Comparison of ENCODE assay signal across 15 cellular contexts in genomic region chr18:59273936-59274928, GRCh38. TPM values are rescaled to one million over a fixed set of nuclear protein-coding genes. Genes with fewer than 3 reads are reported as not detected.
DNase-seq lines count a peak whose midpoint lies in the region; ATAC-seq and TF ChIP-seq lines count a peak whose summit lies in the region.
"Had no signal": no experiment of that assay in that cellular context is flagged by ENCODE, and none has a peak within 500 bp of the region (broad histone marks: within the 10 kb centered on the region; RNA-seq: fewer than 3 reads in every experiment).

No MANE protein-coding gene starts in this region.

- DNase-seq in A673 (ENCODE audit: low spot score) (no peak), GM20000 (ENCODE audit: low spot score) (peak; percentile 24), endothelial cell (ENCODE audit: low spot score) (no peak), neural crest cell (ENCODE audit: low read depth, low spot score) (no peak), NOMO-1 (lab: John Stamatoyannopoulos, UW; ENCODE audit: unreplicated experiment in 2 of 2) (no peak), HuH-7 (ENCODE audit: low spot score) (no peak)
- DNase-seq in stimulated activated CD4-positive, alpha-beta T cell treated with anti-CD3 and anti-CD28 coated beads, Interleukin-15, amount 100 ng/mL, for 24 hours = no peak
- DNase-seq: head of caudate nucleus, Kasumi-1, NCI-H187 treated with DMSO at 0.1 percent for 48 hours had no signal

- TF ChIP-seq CTCF in A673 (conservative IDR thresholded peaks at IDR 0.05; ENCODE audit: low read depth, low read length) = no peak
- no peak for TF ChIP-seq CTCF in GM20000 (IDR thresholded peaks at IDR 0.05; ENCODE audit: extremely low read depth, missing control alignments)
- no peak for TF ChIP-seq CTCF in endothelial cell (IDR thresholded peaks at IDR 0.05; ENCODE audit: unreplicated experiment)
- no peak for TF ChIP-seq CTCF in neural crest cell (conservative IDR thresholded peaks at IDR 0.05)

- H3K4me1 Mint-ChIP-seq in endothelial cell (ENCODE audit: unreplicated experiment) (peaks cover 4% of the 10 kb centered on the region), neural crest cell (peaks cover 10% of the 10 kb centered on the region)

- no peak overlapping the region for H3K27ac ChIP-seq in A673 (ENCODE audit: low read depth, low read length, poor library complexity, severe bottlenecking)
- H3K27ac ChIP-seq: BLaER1, SJSA1 had no signal

- POLR2A ChIA-PET in A673 (lab: Charles Lee; ENCODE audit: low non-redundant PET) = no interaction called here

- no TSS peak for BruUV-seq in A673 (replicated peaks; lab: Mats Ljungman, UMichigan)

- intact Hi-C loops in A673 (cut with micrococcal nuclease; ENCODE audit: unreplicated experiment) = no loop called here

- H3K9me3 ChIP-seq in A673 (ENCODE audit: low read depth, low read length, poor library complexity, severe bottlenecking) = no peaks in the 10 kb centered on the region

- peaks cover 19% of the 10 kb centered on the region for H3K4me1 ChIP-seq in A673 (ENCODE audit: insufficient read depth, low read length, poor library complexity, severe bottlenecking)

- H3K36me3 Mint-ChIP-seq in endothelial cell (ENCODE audit: low read depth, unreplicated experiment) = peaks cover 4% of the 10 kb centered on the region
- no peaks in the 10 kb centered on the region for H3K36me3 Mint-ChIP-seq in neural crest cell (ENCODE audit: low read depth)

- peaks cover 34% of the 10 kb centered on the region for H3K27me3 Mint-ChIP-seq in endothelial cell (ENCODE audit: unreplicated experiment)
- H3K27me3 Mint-ChIP-seq in neural crest cell (ENCODE audit: low read depth) = peaks cover 92% of the 10 kb centered on the region

- H3K27ac Mint-ChIP-seq in endothelial cell (ENCODE audit: unreplicated experiment) = no peak overlapping the region
- no peak overlapping the region for H3K27ac Mint-ChIP-seq in neural crest cell (ENCODE audit: unreplicated experiment)

- no peaks in the 10 kb centered on the region for H3K36me3 ChIP-seq in A673 (ENCODE audit: insufficient read depth, low read length, poor library complexity, severe bottlenecking)
- H3K36me3 ChIP-seq: BLaER1, SJSA1 had no signal

- H3K27me3 ChIP-seq in A673 (replicated peaks; ENCODE audit: insufficient read depth, low read depth, low read length, poor library complexity) = no peaks in the 10 kb centered on the region

- H3K9me3 Mint-ChIP-seq in endothelial cell (ENCODE audit: unreplicated experiment) = no peaks in the 10 kb centered on the region
- no peaks in the 10 kb centered on the region for H3K9me3 Mint-ChIP-seq in neural crest cell

- H3K4me3 ChIP-seq in A673 (ENCODE audit: low read depth, low read length, poor library complexity, severe bottlenecking) = peak overlapping the region; percentile 81
- H3K4me3 ChIP-seq: SJSA1 had no signal

- no peak for ATAC-seq in GM18858 (IDR thresholded peaks at IDR 0.05; ENCODE audit: unreplicated experiment)

- peak overlapping the region; percentile 69 for H3K4me3 Mint-ChIP-seq in endothelial cell (ENCODE audit: unreplicated experiment)
- H3K4me3 Mint-ChIP-seq in neural crest cell = peak overlapping the region; percentile 61

- CTCF ChIA-PET in A673 (lab: Charles Lee) = interaction anchor here (1.0 to 1.5 kb wide), 2 partner anchors 10 to 34 kb away, joined by 5 to 15 read pairs; no protein-coding TSS in a partner anchor

RNA-seq across cellular contexts. Expression of gene RAX, which starts 1.0 kb away (rescaled TPM):
- total RNA-seq in A673 (2021) = 18.3 and 19.3 TPM in 2 replicates
- total RNA-seq in endothelial cell (ENCODE audit: unreplicated experiment) = not detected
- not detected in 2 replicates for total RNA-seq in neural crest cell
- total RNA-seq: Daoy, lung microvascular endothelial cell, SJSA1 had no signal

RNA-seq across cellular contexts. Expression of gene CPLX4, which starts 44.2 kb away (rescaled TPM):
- not detected in 2 replicates for total RNA-seq in A673 (2021)
- total RNA-seq in endothelial cell (ENCODE audit: unreplicated experiment) = not detected
- total RNA-seq in neural crest cell = not detected in 2 replicates
- total RNA-seq: Daoy, lung microvascular endothelial cell, SJSA1 had no signal

RNA-seq across cellular contexts. Expression of gene GRP, which starts 54.3 kb away (rescaled TPM):
- total RNA-seq in A673 (2021) = 286 and 346 TPM in 2 replicates
- not detected for total RNA-seq in endothelial cell (ENCODE audit: unreplicated experiment)
- not detected in 2 replicates for total RNA-seq in neural crest cell
- total RNA-seq: Daoy, lung microvascular endothelial cell, SJSA1 had no signal

Comparison
In these comparisons a context has a peak if more than half of its experiments do, and no peak if none do; other contexts are left out.
1. RNA of gene RAX, which starts 1.0 kb away (total RNA-seq): 18.3 to 19.3 TPM in A673; not detected in endothelial cell (single experiment) and not detected in neural crest cell; every median in the first group is over 10 times any median in the second.
2. RNA of gene GRP, which starts 54.3 kb away (total RNA-seq): 286 to 346 TPM in A673; not detected in endothelial cell (single experiment) and not detected in neural crest cell; every median in the first group is over 100 times any median in the second.